In genomic region chr15:89500397-89501270, GRCh38 we compare ENCODE assay signal across 1 cellular context.
TF ChIP-seq lines count a peak whose summit lies in the region.

No MANE protein-coding gene starts in this region.

TF ChIP-seq in H1, 55 proteins besides CTCF, POLR2A, EP300 and RAD21 (continued from another document):
- TF ChIP-seq CBX8 (IDR thresholded peaks at IDR 0.05; ENCODE audit: borderline replicate concordance, low read depth, low read length) (no peak), RBBP5 (IDR thresholded peaks at IDR 0.05; ENCODE audit: borderline replicate concordance, low read depth, low read length) (no peak), FOSL1 (IDR thresholded peaks at IDR 0.05; ENCODE audit: insufficient read depth, low read depth, low read length) (no peak)
